In the genomic region with DNA sequence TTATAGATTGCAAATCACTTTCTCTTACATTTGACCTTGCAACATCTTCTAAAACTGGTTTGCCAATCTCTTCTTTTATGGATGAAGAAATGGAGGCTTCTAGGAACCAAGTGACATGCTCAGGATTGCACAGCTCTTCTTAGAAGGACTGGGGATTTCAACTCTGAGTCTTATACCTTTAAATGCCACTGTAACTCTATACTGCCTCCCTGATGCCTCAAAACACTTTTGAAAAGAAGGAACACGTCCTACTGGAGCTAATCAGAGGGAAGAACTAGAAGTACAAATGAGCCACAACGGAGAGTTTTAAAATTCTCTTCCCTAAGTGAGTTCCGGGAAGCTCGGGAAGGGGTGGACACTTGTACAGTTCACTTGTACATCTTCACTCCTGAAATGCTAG, we compare ENCODE assay signal across 8 cellular contexts. TPM values are rescaled to one million over a fixed set of nuclear protein-coding genes. Genes with fewer than 3 reads are reported as not detected.
DNase-seq lines count a peak whose midpoint lies in the region; TF ChIP-seq lines count a peak whose summit lies in the region.

No MANE protein-coding gene starts in this region.

- 0% methylated on average over 4 of the region's 4 CpGs for WGBS in suprapubic skin

- peaks cover 25% of the 10 kb centered on the region for H3K4me1 ChIP-seq in suprapubic skin

- no peak for TF ChIP-seq POLR2A in suprapubic skin (IDR thresholded peaks at IDR 0.05)

- H3K9me3 ChIP-seq in suprapubic skin: no peaks in the 10 kb centered on the region

- peak overlapping the region; percentile 90 for H3K4me3 ChIP-seq in suprapubic skin

- no peak for TF ChIP-seq EP300 in suprapubic skin (IDR thresholded peaks at IDR 0.05)

- no peak for TF ChIP-seq CTCF in suprapubic skin (IDR thresholded peaks at IDR 0.05)

- H3K27me3 ChIP-seq in suprapubic skin: no peaks in the 10 kb centered on the region

- DNase-seq in NOMO-1 treated with DMSO at 0.1 percent for 48 hours (lab: John Stamatoyannopoulos, UW; ENCODE audit: unreplicated experiment) (peak; percentile 13), NOMO-1 treated with dmso at 0.1 percent for 144 hours (lab: John Stamatoyannopoulos, UW; ENCODE audit: unreplicated experiment) (no peak), amniotic epithelial cell (ENCODE audit: low read depth) (peak; percentile 32), inferior parietal cortex (ENCODE audit: extremely low spot score) (peak; percentile 37), suprapubic skin (ENCODE audit: low spot score in 2 of 2) (no peak), amygdala (lab: John Stamatoyannopoulos, UW) (no peak), ecto neural progenitor cell (ENCODE audit: low spot score) (no peak), hippocampal formation (lab: John Stamatoyannopoulos, UW) (no peak)

- H3K27ac ChIP-seq in suprapubic skin: peak overlapping the region; percentile 78

- no peaks in the 10 kb centered on the region for H3K36me3 ChIP-seq in suprapubic skin

RNA-seq across cellular contexts. Expression of a gene that starts 1.0 kb away (rescaled TPM):
- 10 to 100 TPM; 19.4 to 35.3 (median 21.7) TPM for total RNA-seq in suprapubic skin

Comparison
In these comparisons a context has a peak if more than half of its experiments do, and no peak if none do; other contexts are left out.
1. DNase-seq: peak in NOMO-1 treated with DMSO at 0.1 percent for 48 hours (single experiment), amniotic epithelial cell (single experiment) and inferior parietal cortex (single experiment); none in NOMO-1 treated with dmso at 0.1 percent for 144 hours (single experiment), suprapubic skin (0 of 2), amygdala (0 of 56), ecto neural progenitor cell (single experiment) and hippocampal formation (0 of 2).